Comparison of ENCODE assay signal across 14 cellular contexts in genomic region chr11:102322560-102322959, GRCh38. TPM values are rescaled to one million over a fixed set of nuclear protein-coding genes. Genes with fewer than 3 reads are reported as not detected.
DNase-seq lines count a peak whose midpoint lies in the region; ATAC-seq and TF ChIP-seq lines count a peak whose summit lies in the region.
"Had no signal": no experiment of that assay in that cellular context is flagged by ENCODE, and none has a peak within 500 bp of the region (broad histone marks: within the 10 kb centered on the region; RNA-seq: fewer than 3 reads in every experiment).

No MANE protein-coding gene starts in this region.

- H3K27me3 ChIP-seq in skeletal muscle satellite cell (ENCODE audit: control insufficient read depth, insufficient read depth, low read length) = no peaks in the 10 kb centered on the region
- H3K27me3 ChIP-seq: gastrocnemius medialis, upper lobe of right lung had no signal

- peak overlapping the region; percentile 86 for H3K27ac Mint-ChIP-seq in activated CD8-positive, alpha-beta T cell treated with anti-CD3 and anti-CD28 coated beads for 36 hours
- H3K27ac Mint-ChIP-seq: brain had no signal

- H3K4me3 Mint-ChIP-seq in activated T-cell treated with anti-CD3 and anti-CD28 coated beads, Interleukin-2, amount 50 U/mL, for 4 hours = peak overlapping the region; percentile 78
- peak overlapping the region; percentile 69 for H3K4me3 Mint-ChIP-seq in activated CD8-positive, alpha-beta T cell treated with anti-CD3 and anti-CD28 coated beads for 36 hours
- H3K4me3 Mint-ChIP-seq: brain had no signal

- H3K9me3 ChIP-seq in skeletal muscle satellite cell (replicated peaks; ENCODE audit: low read length) = no peaks in the 10 kb centered on the region
- H3K9me3 ChIP-seq: gastrocnemius medialis, upper lobe of right lung had no signal

- no peak for DNase-seq in activated T-cell treated with anti-CD3 and anti-CD28 coated beads, Interleukin-2, amount 50 U/mL, for 4 hours
- DNase-seq in activated T-cell treated with anti-CD3 and anti-CD28 coated beads, Interleukin-2, amount 50 U/mL, for 1 hour = no peak
- DNase-seq in Jurkat, Clone E6-1 (ENCODE audit: low read depth, low spot score) = peak; percentile 86
- DNase-seq in activated CD8-positive, alpha-beta T cell treated with anti-CD3 and anti-CD28 coated beads for 36 hours = no peak
- DNase-seq in Ammon's horn (ENCODE audit: low spot score) = no peak
- DNase-seq: gastrocnemius medialis, islet precursor cell, NCI-H2081 treated with DMSO at 0.1 percent for 48 hours, SIG-M5, upper lobe of right lung had no signal

- no peak for TF ChIP-seq CTCF in activated CD8-positive, alpha-beta T cell treated with anti-CD3 and anti-CD28 coated beads for 36 hours (IDR thresholded peaks at IDR 0.05)

- no peaks in the 10 kb centered on the region for H3K27me3 Mint-ChIP-seq in activated T-cell treated with anti-CD3 and anti-CD28 coated beads, Interleukin-2, amount 50 U/mL, for 4 hours (ENCODE audit: low read depth)
- H3K27me3 Mint-ChIP-seq in activated CD8-positive, alpha-beta T cell treated with anti-CD3 and anti-CD28 coated beads for 36 hours = no peaks in the 10 kb centered on the region

- H3K4me1 Mint-ChIP-seq in activated T-cell treated with anti-CD3 and anti-CD28 coated beads, Interleukin-2, amount 50 U/mL, for 4 hours (ENCODE audit: low read depth) = peaks cover 58% of the 10 kb centered on the region
- peaks cover 55% of the 10 kb centered on the region for H3K4me1 Mint-ChIP-seq in activated CD8-positive, alpha-beta T cell treated with anti-CD3 and anti-CD28 coated beads for 36 hours (ENCODE audit: low read depth)

- intact Hi-C loops in activated CD8-positive, alpha-beta T cell treated with anti-CD3 and anti-CD28 coated beads for 36 hours (cut with micrococcal nuclease) = no loop called here

- peak overlapping the region; percentile 35 for H3K9ac ChIP-seq in skeletal muscle satellite cell (ENCODE audit: low read depth, low read length)

- H3K4me2 ChIP-seq in skeletal muscle satellite cell (ENCODE audit: low read length) = peak overlapping the region; percentile 38

- peaks cover 49% of the 10 kb centered on the region for H3K36me3 Mint-ChIP-seq in activated T-cell treated with anti-CD3 and anti-CD28 coated beads, Interleukin-2, amount 50 U/mL, for 4 hours (ENCODE audit: insufficient read depth)
- peaks cover 72% of the 10 kb centered on the region for H3K36me3 Mint-ChIP-seq in activated CD8-positive, alpha-beta T cell treated with anti-CD3 and anti-CD28 coated beads for 36 hours (ENCODE audit: low read depth)
- H3K36me3 Mint-ChIP-seq: brain had no signal

- ATAC-seq in activated T-cell treated with anti-CD3 and anti-CD28 coated beads, Interleukin-2, amount 50 U/mL, for 4 hours = no peak
- no peak for ATAC-seq in activated CD8-positive, alpha-beta T cell treated with anti-CD3 and anti-CD28 coated beads for 36 hours
- no peak for ATAC-seq in HG03520 (IDR thresholded peaks at IDR 0.05; ENCODE audit: unreplicated experiment)
- no peak for ATAC-seq in HG03175 (IDR thresholded peaks at IDR 0.05; ENCODE audit: unreplicated experiment)
- ATAC-seq: gastrocnemius medialis, upper lobe of right lung had no signal

- CTCF ChIA-PET in activated CD8-positive, alpha-beta T cell treated with anti-CD3 and anti-CD28 coated beads for 36 hours (lab: Charles Lee) = interaction anchor here (0.9 to 17.7 kb wide), 4 partner anchors 12 to 31 kb away, joined by 3 to 403 read pairs (median 8); no protein-coding TSS in a partner anchor

- peak overlapping the region; percentile 48 for H3K4me3 ChIP-seq in Jurkat, Clone E6-1 (ENCODE audit: low read length)
- H3K4me3 ChIP-seq in skeletal muscle satellite cell (ENCODE audit: low read length) = no peak overlapping the region
- H3K4me3 ChIP-seq: gastrocnemius medialis, upper lobe of right lung had no signal

- no peaks in the 10 kb centered on the region for H3K36me3 ChIP-seq in skeletal muscle satellite cell (ENCODE audit: insufficient read depth, low read length)
- H3K36me3 ChIP-seq: gastrocnemius medialis had no signal

- no peaks in the 10 kb centered on the region for H3K9me3 Mint-ChIP-seq in activated T-cell treated with anti-CD3 and anti-CD28 coated beads, Interleukin-2, amount 50 U/mL, for 4 hours
- no peaks in the 10 kb centered on the region for H3K9me3 Mint-ChIP-seq in activated CD8-positive, alpha-beta T cell treated with anti-CD3 and anti-CD28 coated beads for 36 hours
- H3K9me3 Mint-ChIP-seq: brain had no signal

- peaks cover 43% of the 10 kb centered on the region for H3K4me1 ChIP-seq in skeletal muscle satellite cell (ENCODE audit: control insufficient read depth, insufficient read depth, low read length)

- POLR2A ChIA-PET in activated CD8-positive, alpha-beta T cell treated with anti-CD3 and anti-CD28 coated beads for 36 hours (lab: Charles Lee) = no interaction called here

RNA-seq across cellular contexts. Expression of gene BIRC3, which starts 5.3 kb away (rescaled TPM):
- 100 to 1,000 TPM in 1 of 3 donors, 10 to 100 TPM in 2; 77.2 to 105 (median 92.4) TPM for total RNA-seq in activated T-cell treated with anti-CD3 and anti-CD28 coated beads, Interleukin-2, amount 50 U/mL, for 4 hours
- 3.5 TPM for polyA plus RNA-seq in Jurkat, Clone E6-1 (2012; ENCODE audit: insufficient read depth, insufficient read length)
- 100 to 1,000 TPM; 102 to 108 TPM for total RNA-seq in activated CD8-positive, alpha-beta T cell treated with anti-CD3 and anti-CD28 coated beads for 36 hours
- total RNA-seq in skeletal muscle satellite cell (2012; rRNA removed) = 2.2 and 4.1 TPM in 2 replicates

RNA-seq across cellular contexts. Expression of gene BIRC2, which starts 24.5 kb away (rescaled TPM):
- total RNA-seq in activated T-cell treated with anti-CD3 and anti-CD28 coated beads, Interleukin-2, amount 50 U/mL, for 4 hours = 10 to 100 TPM; 25.0 to 31.9 (median 31.7) TPM
- 17.6 TPM for polyA plus RNA-seq in Jurkat, Clone E6-1 (2012; ENCODE audit: insufficient read depth, insufficient read length)
- 10 to 100 TPM; 29.8 to 32.9 TPM for total RNA-seq in activated CD8-positive, alpha-beta T cell treated with anti-CD3 and anti-CD28 coated beads for 36 hours
- total RNA-seq in skeletal muscle satellite cell (2012; rRNA removed) = 54.0 and 61.4 TPM in 2 replicates
